In genomic region chr7:123114288-123114687, GRCh38 we compare ENCODE assay signal across 32 cellular contexts.
"Had no signal": no experiment of that assay in that cellular context is flagged by ENCODE, and none has a peak within 500 bp of the region (broad histone marks: within the 10 kb centered on the region; RNA-seq: fewer than 3 reads in every experiment).

No MANE protein-coding gene starts in this region.

- H3K27me3 Mint-ChIP-seq: activated CD4-positive, alpha-beta memory T cell treated with anti-CD3 and anti-CD28 coated beads, Interleukin-2, amount 10 ng/mL, durations not matched to agents 7 days and 5 days; activated CD4-positive, alpha-beta T cell treated with anti-CD3 and anti-CD28 coated beads for 36 hours; activated CD4-positive, alpha-beta T cell treated with anti-CD3 and anti-CD28 coated beads, Interleukin-2, amount 10 ng/mL, durations not matched to agents 7 days and 5 days; activated naive CD8-positive, alpha-beta T cell; activated T-cell treated with anti-CD3 and anti-CD28 coated beads, Interleukin-2, amount 50 U/mL, for 24 hours; activated T-helper 17 cell treated with anti-CD3 and anti-CD28 coated beads, Interleukin-2, amount 50 U/mL, for 72 hours; T-helper 17 cell had no signal

- H3K36me3 ChIP-seq: colonic mucosa, esophagus muscularis mucosa, gastroesophageal sphincter, heart right ventricle had no signal

- ATAC-seq: activated CD4-positive, alpha-beta T cell treated with anti-CD3 and anti-CD28 coated beads for 36 hours; activated T-helper 17 cell treated with anti-CD3 and anti-CD28 coated beads, Interleukin-2, amount 50 U/mL, for 72 hours; body of pancreas; foreskin keratinocyte; gastroesophageal sphincter; heart right ventricle; T-helper 17 cell had no signal

- H3K9me3 Mint-ChIP-seq: endodermal cell had no signal

- H3K4me3 Mint-ChIP-seq: activated CD4-positive, alpha-beta memory T cell treated with anti-CD3 and anti-CD28 coated beads, Interleukin-2, amount 10 ng/mL, durations not matched to agents 7 days and 5 days; activated CD4-positive, alpha-beta T cell treated with anti-CD3 and anti-CD28 coated beads for 36 hours; activated CD4-positive, alpha-beta T cell treated with anti-CD3 and anti-CD28 coated beads, Interleukin-2, amount 10 ng/mL, durations not matched to agents 7 days and 5 days; activated naive CD8-positive, alpha-beta T cell; activated T-cell treated with anti-CD3 and anti-CD28 coated beads, Interleukin-2, amount 50 U/mL, for 24 hours; activated T-helper 17 cell treated with anti-CD3 and anti-CD28 coated beads, Interleukin-2, amount 50 U/mL, for 72 hours; endodermal cell; T-helper 17 cell; T-helper 2 cell treated with Interferon-gamma antibody and Interleukin-4, amounts not matched to agents 5 μg/mL and 100 μg/mL, for 36 hours had no signal

- H3K4me1 Mint-ChIP-seq: activated CD4-positive, alpha-beta memory T cell treated with anti-CD3 and anti-CD28 coated beads, Interleukin-2, amount 10 ng/mL, durations not matched to agents 7 days and 5 days; activated CD4-positive, alpha-beta T cell treated with anti-CD3 and anti-CD28 coated beads for 36 hours; activated CD4-positive, alpha-beta T cell treated with anti-CD3 and anti-CD28 coated beads, Interleukin-2, amount 10 ng/mL, durations not matched to agents 7 days and 5 days; activated T-helper 17 cell treated with anti-CD3 and anti-CD28 coated beads, Interleukin-2, amount 50 U/mL, for 72 hours; T-helper 17 cell had no signal

- H3K27ac Mint-ChIP-seq: activated CD4-positive, alpha-beta memory T cell treated with anti-CD3 and anti-CD28 coated beads, Interleukin-2, amount 10 ng/mL, durations not matched to agents 7 days and 5 days; activated CD4-positive, alpha-beta T cell treated with anti-CD3 and anti-CD28 coated beads for 36 hours; activated CD4-positive, alpha-beta T cell treated with anti-CD3 and anti-CD28 coated beads, Interleukin-2, amount 10 ng/mL, durations not matched to agents 7 days and 5 days; activated naive CD8-positive, alpha-beta T cell; activated T-cell treated with anti-CD3 and anti-CD28 coated beads, Interleukin-2, amount 50 U/mL, for 24 hours; activated T-helper 17 cell treated with anti-CD3 and anti-CD28 coated beads, Interleukin-2, amount 50 U/mL, for 72 hours; endodermal cell; T-helper 17 cell; T-helper 2 cell treated with Interferon-gamma antibody and Interleukin-4, amounts not matched to agents 5 μg/mL and 100 μg/mL, for 36 hours had no signal

- H3K4me3 ChIP-seq: body of pancreas, colonic mucosa, esophagus muscularis mucosa, gastroesophageal sphincter, heart right ventricle, hepatocyte had no signal

- H3K27me3 ChIP-seq: body of pancreas, colonic mucosa, esophagus muscularis mucosa, foreskin keratinocyte, gastroesophageal sphincter, heart right ventricle, hepatocyte had no signal

- DNase-seq: activated CD4-positive, alpha-beta memory T cell treated with anti-CD3 and anti-CD28 coated beads, Interleukin-2, amount 10 ng/mL, durations not matched to agents 7 days and 5 days; activated CD4-positive, alpha-beta T cell treated with anti-CD3 and anti-CD28 coated beads for 36 hours; activated CD4-positive, alpha-beta T cell treated with anti-CD3 and anti-CD28 coated beads, Interleukin-2, amount 10 ng/mL, durations not matched to agents 7 days and 5 days; activated CD4-positive, alpha-beta T cell treated with anti-CD3 and anti-CD28 coated beads, Interleukin-2, amount 50 U/mL, for 4 hours; activated CD4-positive, CD25-positive, alpha-beta regulatory T cell; activated CD4-positive, CD25-positive, alpha-beta regulatory T cell treated with anti-CD3 and anti-CD28 coated beads, Interleukin-2, amount 50 U/mL, for 72 hours; activated CD8-positive, alpha-beta memory T cell treated with anti-CD3 and anti-CD28 coated beads, Interleukin-2, amount 50 U/mL, for 48 hours; activated effector memory CD4-positive, alpha-beta T cell treated with Interleukin-2 at 50 U/mL for 16 hours; activated gamma-delta T cell treated with Interleukin-2 at 50 U/mL for 16 hours; activated naive CD4-positive, alpha-beta T cell treated with anti-CD3 and anti-CD28 coated beads, Interleukin-2, amount 50 U/mL, for 16 hours; activated naive CD4-positive, alpha-beta T cell treated with Interleukin-2 at 50 U/mL for 16 hours; activated T-cell treated with anti-CD3 and anti-CD28 coated beads for 4 hours; activated T-cell treated with anti-CD3 and anti-CD28 coated beads, Interleukin-2, amount 50 U/mL, for 24 hours; amygdala; aorta; body of pancreas; caudate nucleus; colonic mucosa; effector memory CD4-positive, alpha-beta T cell; endodermal cell; erythroblast; foreskin keratinocyte; heart right ventricle; T-helper 1 cell; T-helper 17 cell; T1000 had no signal

- H3K36me3 Mint-ChIP-seq: activated naive CD8-positive, alpha-beta T cell had no signal

- H3K4me2 ChIP-seq: hepatocyte had no signal

- H3K4me1 ChIP-seq: body of pancreas, colonic mucosa, foreskin keratinocyte, gastroesophageal sphincter, heart right ventricle had no signal

- H3K27ac ChIP-seq: body of pancreas, colonic mucosa, esophagus muscularis mucosa, foreskin keratinocyte, gastroesophageal sphincter, heart right ventricle, hepatocyte had no signal

- H3K9me3 ChIP-seq: body of pancreas, colonic mucosa, gastroesophageal sphincter had no signal
